8 cellular contexts compared by ENCODE assay signal in genomic region chr7:106568680-106569499, GRCh38.
DNase-seq lines count a peak whose midpoint lies in the region; ATAC-seq and TF ChIP-seq lines count a peak whose summit lies in the region.

No MANE protein-coding gene starts in this region.

- ATAC-seq in GM21381 (IDR thresholded peaks at IDR 0.05; ENCODE audit: unreplicated experiment), result no peak

- H3K27ac ChIP-seq in osteoblast (ENCODE audit: low read depth, low read length), result no peak overlapping the region
- no peak overlapping the region for H3K27ac ChIP-seq in Peyer's patch

- H3K27me3 Mint-ChIP-seq in activated T-cell treated with anti-CD3 and anti-CD28 coated beads, Interleukin-2, amount 50 U/mL, for 24 hours, result peaks cover 25% of the 10 kb centered on the region
- H3K27me3 Mint-ChIP-seq in chondrocyte (ENCODE audit: low read depth), result no peaks in the 10 kb centered on the region

- H3K36me3 ChIP-seq in osteoblast (ENCODE audit: insufficient read depth, low read length) (no peaks in the 10 kb centered on the region), Peyer's patch (no peaks in the 10 kb centered on the region)

- H3K4me2 ChIP-seq in osteoblast (ENCODE audit: insufficient read depth, low read length), result no peak overlapping the region

- H3K36me3 Mint-ChIP-seq in activated T-cell treated with anti-CD3 and anti-CD28 coated beads, Interleukin-2, amount 50 U/mL, for 24 hours (ENCODE audit: low read depth), result peaks cover 2% of the 10 kb centered on the region
- peaks cover 3% of the 10 kb centered on the region for H3K36me3 Mint-ChIP-seq in chondrocyte (ENCODE audit: low read depth)

- peaks cover 17% of the 10 kb centered on the region for H3K4me1 Mint-ChIP-seq in activated T-cell treated with anti-CD3 and anti-CD28 coated beads, Interleukin-2, amount 50 U/mL, for 24 hours (ENCODE audit: low read depth)
- peaks cover 23% of the 10 kb centered on the region for H3K4me1 Mint-ChIP-seq in chondrocyte (ENCODE audit: low read depth)

- H3K27ac Mint-ChIP-seq in activated T-cell treated with anti-CD3 and anti-CD28 coated beads, Interleukin-2, amount 50 U/mL, for 24 hours, result peak overlapping the region; percentile 82
- peak overlapping the region; percentile 96 for H3K27ac Mint-ChIP-seq in chondrocyte (ENCODE audit: unreplicated experiment)

- DNase-seq in activated T-cell treated with anti-CD3 and anti-CD28 coated beads, Interleukin-2, amount 50 U/mL, for 24 hours, result peak; percentile 41
- DNase-seq in activated T-cell treated with anti-CD3 and anti-CD28 coated beads for 4 hours (no peak), NCI-H526 (lab: John Stamatoyannopoulos, UW) (peak; percentile 48 to 63), chondrocyte (ENCODE audit: low spot score) (no peak), osteoblast (ENCODE audit: insufficient read length, low spot score, missing footprints) (peak; percentile 45), midbrain (lab: John Stamatoyannopoulos, UW) (no peak), Peyer's patch (no peak)

- TF ChIP-seq POLR2A in Peyer's patch (IDR thresholded peaks at IDR 0.05), result no peak

- H4K20me1 ChIP-seq in osteoblast (ENCODE audit: insufficient read depth, low read length), result no peaks in the 10 kb centered on the region

- TF ChIP-seq CTCF in chondrocyte (IDR thresholded peaks at IDR 0.05), result no peak
- no peak for TF ChIP-seq CTCF in osteoblast (IDR thresholded peaks at IDR 0.05; ENCODE audit: extremely low read depth, low read depth, low read length)
- no peak for TF ChIP-seq CTCF in Peyer's patch (IDR thresholded peaks at IDR 0.05)

- no peaks in the 10 kb centered on the region for H3K27me3 ChIP-seq in osteoblast (ENCODE audit: insufficient read depth, low read length)
- H3K27me3 ChIP-seq in Peyer's patch, result no peaks in the 10 kb centered on the region

- peak overlapping the region; percentile 52 for H2AFZ ChIP-seq in osteoblast (ENCODE audit: low read length)

- H3K4me3 Mint-ChIP-seq in activated T-cell treated with anti-CD3 and anti-CD28 coated beads, Interleukin-2, amount 50 U/mL, for 24 hours, result no peak overlapping the region
- no peak overlapping the region for H3K4me3 Mint-ChIP-seq in chondrocyte (ENCODE audit: unreplicated experiment)

- no peak overlapping the region for H3K4me3 ChIP-seq in osteoblast (ENCODE audit: insufficient read depth, low read length)
- no peak overlapping the region for H3K4me3 ChIP-seq in Peyer's patch

- H3K9me3 ChIP-seq in osteoblast (ENCODE audit: low read depth, low read length) (no peaks in the 10 kb centered on the region), Peyer's patch (no peaks in the 10 kb centered on the region)

- H3K4me1 ChIP-seq in osteoblast (ENCODE audit: insufficient read depth, low read length), result peaks cover 6% of the 10 kb centered on the region
- peaks cover 0 to 10% (median 0%) of the 10 kb centered on the region in 4 donors for H3K4me1 ChIP-seq in Peyer's patch

- H3K79me2 ChIP-seq in osteoblast (ENCODE audit: insufficient read depth, low read length), result no peaks in the 10 kb centered on the region

- peaks cover 3% of the 10 kb centered on the region for H3K9me3 Mint-ChIP-seq in activated T-cell treated with anti-CD3 and anti-CD28 coated beads, Interleukin-2, amount 50 U/mL, for 24 hours
- peaks cover 4% of the 10 kb centered on the region for H3K9me3 Mint-ChIP-seq in chondrocyte (ENCODE audit: low read depth)

Comparison
In these comparisons a context has a peak if more than half of its experiments do, and no peak if none do; other contexts are left out.
1. DNase-seq: peak in activated T-cell treated with anti-CD3 and anti-CD28 coated beads, Interleukin-2, amount 50 U/mL, for 24 hours (single experiment), NCI-H526 (2 of 2) and osteoblast (single experiment); none in activated T-cell treated with anti-CD3 and anti-CD28 coated beads for 4 hours (single experiment), chondrocyte (single experiment), midbrain (single experiment) and Peyer's patch (0 of 3).